8 cellular contexts compared by ENCODE assay signal in genomic region chr10:24196426-24197039, GRCh38. TPM values are rescaled to one million over a fixed set of nuclear protein-coding genes. Genes with fewer than 3 reads are reported as not detected.
A peak's percentile ranks its signal among the peaks of the same experiment; 100 is the strongest.
DNase-seq lines count a peak whose midpoint lies in the region; ATAC-seq and TF ChIP-seq lines count a peak whose summit lies in the region.

No MANE protein-coding gene starts in this region.

- peak; percentile 92 for TF ChIP-seq CTCF in coronary artery (IDR thresholded peaks at IDR 0.05)
- TF ChIP-seq CTCF in lower leg skin (IDR thresholded peaks at IDR 0.05): peak in 1 of 3 donors; percentile 67

- ATAC-seq in HG02798 (IDR thresholded peaks at IDR 0.05; ENCODE audit: poor library complexity, unreplicated experiment): peak; percentile 84

- intact Hi-C loops in lower leg skin (cut with DNase I; ENCODE audit: low total_unique reads): no loop called here

- H3K4me3 ChIP-seq in coronary artery (no peak overlapping the region), lower leg skin (ENCODE audit: low read depth, poor library complexity, severe bottlenecking) (no peak overlapping the region)

- WGBS in lower leg skin, 2 donors: 18 to 21% methylated on average over 11 of the region's 11 CpGs

- no peak for TF ChIP-seq POLR2A in lower leg skin (IDR thresholded peaks at IDR 0.05)

- H3K27ac ChIP-seq in coronary artery: no peak overlapping the region

- DNase-seq in SHP77 (lab: John Stamatoyannopoulos, UW) (peak; percentile 30 to 53), SHP77 treated with DMSO at 0.1 percent for 48 hours (lab: John Stamatoyannopoulos, UW) (no peak), NCI-H1930 (lab: John Stamatoyannopoulos, UW) (peak; percentile 2 to 5), coronary artery (ENCODE audit: low spot score) (no peak), lower leg skin (ENCODE audit: low spot score in 2 of 2) (peak; percentile 74 to 94)
- peak; percentile 79 for DNase-seq in activated CD4-positive, alpha-beta T cell treated with anti-CD3 and anti-CD28 coated beads for 48 hours
- peak; percentile 37 for DNase-seq in stimulated activated CD8-positive, alpha-beta memory T cell treated with anti-CD3 and anti-CD28 coated beads, Interleukin-15, amount 100 ng/mL, for 24 hours (ENCODE audit: low read depth)

RNA-seq across cellular contexts. Expression of gene KIAA1217, which starts 12.4 kb away (rescaled TPM):
- total RNA-seq in lower leg skin: 10 to 100 TPM; 34.8 to 66.8 (median 52.9) TPM

Comparison
In these comparisons a context has a peak if more than half of its experiments do, and no peak if none do; other contexts are left out.
1. DNase-seq: peak in SHP77 (2 of 2), NCI-H1930 (2 of 2), activated CD4-positive, alpha-beta T cell treated with anti-CD3 and anti-CD28 coated beads for 48 hours (single experiment), lower leg skin (2 of 2) and stimulated activated CD8-positive, alpha-beta memory T cell treated with anti-CD3 and anti-CD28 coated beads, Interleukin-15, amount 100 ng/mL, for 24 hours (single experiment); none in SHP77 treated with DMSO at 0.1 percent for 48 hours (single experiment) and coronary artery (single experiment).